Comparison of ENCODE assay signal across 8 cellular contexts in genomic region chr12:10365716-10366433, GRCh38. TPM values are rescaled to one million over a fixed set of nuclear protein-coding genes. Genes with fewer than 3 reads are reported as not detected.
A peak's percentile ranks its signal among the peaks of the same experiment; 100 is the strongest.
DNase-seq lines count a peak whose midpoint lies in the region; ATAC-seq and TF ChIP-seq lines count a peak whose summit lies in the region.

No MANE protein-coding gene starts in this region.

- H3K9ac ChIP-seq in neural progenitor cell = no peak overlapping the region

- peaks cover 3% of the 10 kb centered on the region for H3K27me3 Mint-ChIP-seq in neural progenitor cell (ENCODE audit: insufficient read depth, low read depth)
- H3K27me3 Mint-ChIP-seq in immature natural killer cell (ENCODE audit: low read depth in 3 of 3) = peaks cover 2 to 9% (median 8%) of the 10 kb centered on the region in 3 donors

- intact Hi-C loops in dorsolateral prefrontal cortex (cut with DNase I) = loop anchor here (10.0 kb wide), 1 partner anchor 151 kb away; the partner anchor contains the start of gene GABARAPL1 (in 2 of the 2)

- H3K9me3 ChIP-seq in neural progenitor cell (ENCODE audit: low read depth) = no peaks in the 10 kb centered on the region

- H3K9me3 Mint-ChIP-seq in neural progenitor cell (peaks cover 6% of the 10 kb centered on the region), immature natural killer cell (no peaks in the 10 kb centered on the region)

- H3K4me1 Mint-ChIP-seq in neural progenitor cell (peaks cover 15% of the 10 kb centered on the region), immature natural killer cell (peaks cover 0 to 33% of the 10 kb centered on the region in 2 donors)

- H3K27ac ChIP-seq in dorsolateral prefrontal cortex (peak overlapping the region; percentile 86 to 100 (median 99)), neural progenitor cell (no peak overlapping the region)

- peaks cover 2% of the 10 kb centered on the region for H3K36me3 Mint-ChIP-seq in neural progenitor cell
- H3K36me3 Mint-ChIP-seq in immature natural killer cell = peaks cover 34 to 45% (median 39%) of the 10 kb centered on the region in 3 donors

- H3K4me3 ChIP-seq in dorsolateral prefrontal cortex = peak overlapping the region; percentile 55 to 89 (median 75)
- peak overlapping the region; percentile 30 for H3K4me3 ChIP-seq in neural progenitor cell

- H3K4me3 Mint-ChIP-seq in neural progenitor cell = no peak overlapping the region
- H3K4me3 Mint-ChIP-seq in immature natural killer cell = no peak overlapping the region

- H4K20me1 ChIP-seq in neural progenitor cell (ENCODE audit: low read depth) = no peaks in the 10 kb centered on the region

- H3F3A ChIP-seq in neural progenitor cell (ENCODE audit: low read depth) = peaks cover 11% of the 10 kb centered on the region

- H3K27ac Mint-ChIP-seq in neural progenitor cell = no peak overlapping the region
- H3K27ac Mint-ChIP-seq in immature natural killer cell = no peak overlapping the region

- peak; percentile 11 for DNase-seq in CD1c-positive myeloid dendritic cell (ENCODE audit: extremely low spot score)
- DNase-seq in M059J (ENCODE audit: low read depth) = peak; percentile 16
- DNase-seq in dorsolateral prefrontal cortex = no peak
- peak; percentile 3 for DNase-seq in neural progenitor cell (ENCODE audit: low spot score)
- no peak for DNase-seq in activated CD4-positive, alpha-beta T cell treated with anti-CD3 and anti-CD28 coated beads for 48 hours
- no peak for DNase-seq in immature natural killer cell

- TF ChIP-seq CTCF in dorsolateral prefrontal cortex (IDR thresholded peaks at IDR 0.05 in 54 of 56, conservative IDR thresholded peaks at IDR 0.05 in 2 of 56; ENCODE audit: low read depth in 1 of 56, partially characterized antibody in 56 of 56) (peak in 22 of 56 donors; percentile 5 to 38 (median 22)), neural progenitor cell (IDR thresholded peaks at IDR 0.05) (no peak)

- H2AFZ ChIP-seq in neural progenitor cell (replicated peaks) = peak overlapping the region; percentile 93

- H3K4me2 ChIP-seq in neural progenitor cell = peak overlapping the region; percentile 74

- no peaks in the 10 kb centered on the region for H3K79me2 ChIP-seq in neural progenitor cell (ENCODE audit: low read depth)

- H3K36me3 ChIP-seq in neural progenitor cell = no peaks in the 10 kb centered on the region

- peaks cover 36% of the 10 kb centered on the region for H3K4me1 ChIP-seq in neural progenitor cell

- H3K27me3 ChIP-seq in dorsolateral prefrontal cortex (no peaks in the 10 kb centered on the region), neural progenitor cell (no peaks in the 10 kb centered on the region)

- ATAC-seq in HG02678 (IDR thresholded peaks at IDR 0.05; ENCODE audit: unreplicated experiment) (no peak), HG02840 (IDR thresholded peaks at IDR 0.05; ENCODE audit: low FRiP score, unreplicated experiment) (no peak)

RNA-seq across cellular contexts. Expression of gene KLRK1, which starts 24.0 kb away (rescaled TPM):
- total RNA-seq in M059J (2014; rRNA removed; shearing (Covaris generic)) = not detected in 2 replicates
- total RNA-seq in dorsolateral prefrontal cortex (1 to 10 TPM in 41 of 120 experiments, under 1 TPM in 61, not detected in 18; 0.26 to 2.9 (median 0.90) TPM), neural progenitor cell (ENCODE audit: low replicate concordance) (not detected in 2 replicates)
- 100 to 1,000 TPM; 623 to 949 (median 731) TPM for polyA plus RNA-seq in immature natural killer cell

RNA-seq across cellular contexts. Expression of gene KLRC4, which starts 43.7 kb away (rescaled TPM):
- not detected in 2 replicates for total RNA-seq in M059J (2014; rRNA removed; shearing (Covaris generic))
- total RNA-seq in dorsolateral prefrontal cortex (1 to 10 TPM in 85 of 120 experiments, under 1 TPM in 19, not detected in 16; 0.48 to 6.1 (median 1.6) TPM), neural progenitor cell (ENCODE audit: low replicate concordance) (not detected in 2 replicates)
- 10 to 100 TPM; 14.3 to 28.5 (median 15.0) TPM for polyA plus RNA-seq in immature natural killer cell

RNA-seq across cellular contexts. Expression of gene KLRC3, which starts 54.5 kb away (rescaled TPM):
- not detected in 2 replicates for total RNA-seq in M059J (2014; rRNA removed; shearing (Covaris generic))
- total RNA-seq in dorsolateral prefrontal cortex = 1 to 10 TPM in 70 of 120 experiments, under 1 TPM in 24, not detected in 26; 0.55 to 4.4 (median 1.4) TPM
- not detected in 2 replicates for total RNA-seq in neural progenitor cell (ENCODE audit: low replicate concordance)
- polyA plus RNA-seq in immature natural killer cell = 10 to 100 TPM; 27.6 to 59.0 (median 28.4) TPM

RNA-seq across cellular contexts. Expression of gene KLRD1, which starts 58.2 kb away (rescaled TPM):
- not detected in 2 replicates for total RNA-seq in M059J (2014; rRNA removed; shearing (Covaris generic))
- total RNA-seq in dorsolateral prefrontal cortex = 1 to 10 TPM in 106 of 120 experiments, under 1 TPM in 14; 0.42 to 8.8 (median 1.9) TPM
- total RNA-seq in neural progenitor cell (ENCODE audit: low replicate concordance) = 0.06 TPM in 2 replicates
- polyA plus RNA-seq in immature natural killer cell = 1,000 to 10,000 TPM; 1,034 to 1,330 (median 1,098) TPM

Comparison
In these comparisons a context has a peak if more than half of its experiments do, and no peak if none do; other contexts are left out.
1. DNase-seq: peak in CD1c-positive myeloid dendritic cell (single experiment), M059J (single experiment) and neural progenitor cell (single experiment); none in dorsolateral prefrontal cortex (0 of 10), activated CD4-positive, alpha-beta T cell treated with anti-CD3 and anti-CD28 coated beads for 48 hours (single experiment) and immature natural killer cell (0 of 3).